ENCODE assay signal across 20 cellular contexts in genomic region chr1:158140871-158141270, GRCh38. TPM values are rescaled to one million over a fixed set of nuclear protein-coding genes. Genes with fewer than 3 reads are reported as not detected.
DNase-seq lines count a peak whose midpoint lies in the region; ATAC-seq, FAIRE-seq and TF ChIP-seq lines count a peak whose summit lies in the region.
"Had no signal": no experiment of that assay in that cellular context is flagged by ENCODE, and none has a peak within 500 bp of the region (broad histone marks: within the 10 kb centered on the region; RNA-seq: fewer than 3 reads in every experiment).

No MANE protein-coding gene starts in this region.

- no peak for ATAC-seq in activated CD4-positive, CD25-positive, alpha-beta regulatory T cell treated with anti-CD3 and anti-CD28 coated beads, Interleukin-2, amount 50 U/mL, for 24 hours
- ATAC-seq: Right ventricle myocardium inferior had no signal

- FAIRE-seq in bronchial epithelial cell (lab: Jason Lieb, UNC) = no peak
- FAIRE-seq in D721Med (lab: Jason Lieb, UNC) = no peak

- peak overlapping the region; percentile 67 for H2AFZ ChIP-seq in smooth muscle cell (ENCODE audit: low read depth)

- 34% methylated on average over 2 of the region's 2 CpGs for WGBS in smooth muscle cell (ENCODE audit: low lambda C conversion rate)

- H3K4me1 ChIP-seq in cardiac muscle cell (ENCODE audit: low read depth) (peaks cover 3% of the 10 kb centered on the region), smooth muscle cell (ENCODE audit: low read depth) (peaks cover 4% of the 10 kb centered on the region)
- H3K4me1 ChIP-seq: BE2C, Caco-2, Peyer's patch had no signal

- H3K4me3 ChIP-seq in cardiac muscle cell (no peak overlapping the region), bronchial epithelial cell (ENCODE audit: low read depth, low read length) (no peak overlapping the region), smooth muscle cell (no peak overlapping the region)
- H3K4me3 ChIP-seq: Peyer's patch had no signal

- no peak overlapping the region for H3K9ac ChIP-seq in smooth muscle cell (ENCODE audit: low read depth)

- H3K4me1 Mint-ChIP-seq in mesothelial cell of epicardium = peaks cover 8% of the 10 kb centered on the region
- H3K4me1 Mint-ChIP-seq: CD4-positive, CD25-positive, alpha-beta regulatory T cell had no signal

- H3K79me2 ChIP-seq in smooth muscle cell (ENCODE audit: low read depth) = no peaks in the 10 kb centered on the region

- DNase-seq in cardiac muscle cell (ENCODE audit: low read depth in 1 of 2, low spot score in 1 of 2) (peak in 1 of 2 donors; percentile 26), cardiac septum (ENCODE audit: low spot score) (no peak), bronchial epithelial cell (ENCODE audit: low read depth) (peak; percentile 33), mesothelial cell of epicardium (ENCODE audit: low spot score in 2 of 2, unreplicated experiment in 2 of 2) (no peak), smooth muscle cell (lab: John Stamatoyannopoulos, UW; ENCODE audit: unreplicated experiment) (no peak), RPMI8226 (no peak), D721Med (ENCODE audit: insufficient read length, low spot score) (no peak)
- DNase-seq: BE2C; Caco-2; CD4-positive, CD25-positive, alpha-beta regulatory T cell; DMS153; GF-D8; GOT3; NCI-H1105 treated with DMSO at 0.1 percent for 48 hours; NCI-H1694 treated with DMSO at 0.1 percent for 48 hours; NCI-H345; NCI-H526 treated with DMSO at 0.1 percent for 48 hours; Peyer's patch had no signal

- no peaks in the 10 kb centered on the region for H3K9me3 ChIP-seq in cardiac muscle cell (ENCODE audit: low read depth)
- H3K9me3 ChIP-seq in smooth muscle cell (replicated peaks; ENCODE audit: low read depth) = no peaks in the 10 kb centered on the region
- H3K9me3 ChIP-seq: BE2C, Caco-2, Peyer's patch had no signal

- peaks cover 3% of the 10 kb centered on the region for H3F3A ChIP-seq in smooth muscle cell (ENCODE audit: low read depth)

- TF ChIP-seq CTCF in cardiac muscle cell (IDR thresholded peaks at IDR 0.05; ENCODE audit: low read depth, low read length) (no peak), bronchial epithelial cell (IDR thresholded peaks at IDR 0.05; ENCODE audit: insufficient read depth, low read length, severe bottlenecking) (no peak), mesothelial cell of epicardium (IDR thresholded peaks at IDR 0.05; ENCODE audit: unreplicated experiment) (no peak), smooth muscle cell (IDR thresholded peaks at IDR 0.05; ENCODE audit: borderline replicate concordance, insufficient read depth, poor library complexity, severe bottlenecking) (no peak), D721Med (IDR thresholded peaks at IDR 0.05; ENCODE audit: insufficient read depth, missing control alignments) (no peak)

- H3K9me3 Mint-ChIP-seq in mesothelial cell of epicardium = no peaks in the 10 kb centered on the region
- H3K9me3 Mint-ChIP-seq: CD4-positive, CD25-positive, alpha-beta regulatory T cell had no signal

- H3K27me3 ChIP-seq in cardiac muscle cell (no peaks in the 10 kb centered on the region), bronchial epithelial cell (ENCODE audit: control insufficient read depth, insufficient read depth, low read length) (no peaks in the 10 kb centered on the region), smooth muscle cell (ENCODE audit: low read depth) (no peaks in the 10 kb centered on the region)
- H3K27me3 ChIP-seq: BE2C, Peyer's patch had no signal

- peak overlapping the region; percentile 3 for H3K27ac ChIP-seq in cardiac muscle cell
- H3K27ac ChIP-seq in smooth muscle cell (ENCODE audit: low read depth) = peak overlapping the region; percentile 62
- H3K27ac ChIP-seq: Peyer's patch had no signal

- H3K27me3 Mint-ChIP-seq in mesothelial cell of epicardium (ENCODE audit: low read depth) = peaks cover 4% of the 10 kb centered on the region
- H3K27me3 Mint-ChIP-seq: CD4-positive, CD25-positive, alpha-beta regulatory T cell had no signal

- H4K20me1 ChIP-seq in smooth muscle cell (ENCODE audit: low read depth) = no peaks in the 10 kb centered on the region

- peak overlapping the region; percentile 15 for H3K27ac Mint-ChIP-seq in mesothelial cell of epicardium
- H3K27ac Mint-ChIP-seq: CD4-positive, CD25-positive, alpha-beta regulatory T cell had no signal

- intact Hi-C loops in cardiac septum (cut with DNase I) = no loop called here

- H3K4me3 Mint-ChIP-seq in mesothelial cell of epicardium = no peak overlapping the region
- H3K4me3 Mint-ChIP-seq: CD4-positive, CD25-positive, alpha-beta regulatory T cell had no signal

- peak overlapping the region; percentile 7 for H3K4me2 ChIP-seq in smooth muscle cell

- H3K36me3 ChIP-seq in cardiac muscle cell (no peaks in the 10 kb centered on the region), bronchial epithelial cell (ENCODE audit: control insufficient read depth, insufficient read depth, low read length) (no peaks in the 10 kb centered on the region), smooth muscle cell (ENCODE audit: low read depth) (no peaks in the 10 kb centered on the region)
- H3K36me3 ChIP-seq: BE2C, Peyer's patch had no signal

- no peaks in the 10 kb centered on the region for H3K36me3 Mint-ChIP-seq in mesothelial cell of epicardium
- H3K36me3 Mint-ChIP-seq: CD4-positive, CD25-positive, alpha-beta regulatory T cell had no signal

RNA-seq across cellular contexts. Expression of gene CD1D, which starts 39.8 kb away (rescaled TPM):
- 4.6 and 5.4 TPM in 2 replicates for total RNA-seq in cardiac muscle cell
- polyA plus RNA-seq in cardiac muscle cell = 6.3 and 8.2 TPM in 2 replicates
- 1.2 TPM for total RNA-seq in cardiac septum
- 3.1 and 3.9 TPM in 2 replicates for total RNA-seq in bronchial epithelial cell
- total RNA-seq in mesothelial cell of epicardium = 2.2 to 2.8 TPM (median 2.8 TPM) in 3 replicates
- total RNA-seq in smooth muscle cell = 2.2 and 2.7 TPM in 2 replicates
- 3.3 and 3.5 TPM in 2 replicates for polyA plus RNA-seq in smooth muscle cell
- total RNA-seq: Caco-2; CD4-positive, CD25-positive, alpha-beta regulatory T cell had no signal
